In the genomic region with DNA sequence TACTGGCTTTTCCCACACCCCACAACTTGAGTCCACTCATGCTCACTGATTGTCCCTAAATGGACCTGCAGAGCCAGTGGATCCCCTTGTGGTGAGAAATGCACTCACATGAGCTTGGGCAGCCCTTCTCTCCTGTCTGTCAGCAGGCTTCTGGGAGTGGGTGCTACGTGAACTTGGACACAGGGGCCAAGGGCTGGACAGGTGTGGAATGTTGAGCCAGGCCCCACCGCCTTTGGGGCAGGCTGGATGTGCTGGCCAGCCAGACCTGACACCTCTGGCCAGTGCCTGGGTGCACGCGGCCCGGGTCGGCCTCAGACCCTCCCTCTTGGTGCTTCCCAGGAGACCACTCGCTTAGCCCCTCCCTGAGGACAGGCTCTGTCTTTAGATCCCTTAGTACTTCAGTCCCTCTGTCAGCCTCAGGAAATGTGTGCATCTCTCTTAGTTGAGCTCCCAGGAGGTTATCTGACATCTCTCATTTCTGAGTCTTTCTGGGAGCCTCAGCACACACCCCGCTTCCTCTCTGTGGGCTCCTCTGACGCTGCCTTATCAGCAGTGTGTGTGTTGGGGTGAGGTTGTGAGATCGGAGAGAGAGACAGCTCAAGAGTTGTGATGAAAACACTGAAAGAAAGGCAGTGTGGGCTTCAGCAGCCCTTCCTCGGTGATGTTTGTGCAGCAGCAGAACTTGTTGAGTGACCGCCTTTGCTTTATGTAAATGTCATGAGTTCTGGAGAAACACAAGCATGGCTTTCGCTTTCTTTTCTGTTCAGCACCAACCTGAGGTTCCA, we compare ENCODE assay signal across 8 cellular contexts.
A peak's percentile ranks its signal among the peaks of the same experiment; 100 is the strongest.
DNase-seq lines count a peak whose midpoint lies in the region; ATAC-seq and TF ChIP-seq lines count a peak whose summit lies in the region.

No MANE protein-coding gene starts in this region.

- 65% methylated on average over 13 of the region's 13 CpGs for WGBS in smooth muscle cell (ENCODE audit: low lambda C conversion rate)

- no peak overlapping the region for H2AFZ ChIP-seq in smooth muscle cell (ENCODE audit: low read depth)

- POLR2A ChIA-PET in AG04450 (lab: Yijun Ruan, JAX): interaction anchor here (0.6 kb wide), 1 partner anchor 299 kb away, joined by 3 read pairs; no protein-coding TSS in a partner anchor

- TF ChIP-seq CTCF in AG04450 (IDR thresholded peaks at IDR 0.05; ENCODE audit: low read depth, low read length) (peak; percentile 42), smooth muscle cell (IDR thresholded peaks at IDR 0.05; ENCODE audit: borderline replicate concordance, insufficient read depth, poor library complexity, severe bottlenecking) (peak; percentile 16)

- no peaks in the 10 kb centered on the region for H3K79me2 ChIP-seq in smooth muscle cell (ENCODE audit: low read depth)

- no peaks in the 10 kb centered on the region for H3K4me1 ChIP-seq in endocrine pancreas (ENCODE audit: control insufficient read depth, insufficient read depth, low read length)
- H3K4me1 ChIP-seq in smooth muscle cell (ENCODE audit: low read depth): no peaks in the 10 kb centered on the region

- no peak overlapping the region for H3K27ac ChIP-seq in AG04450 (ENCODE audit: low read depth, low read length)
- H3K27ac ChIP-seq in smooth muscle cell (ENCODE audit: low read depth): no peak overlapping the region

- no peaks in the 10 kb centered on the region for H3K9me3 ChIP-seq in AG04450 (ENCODE audit: control insufficient read depth, insufficient read depth, low read length)
- H3K9me3 ChIP-seq in endocrine pancreas (ENCODE audit: control insufficient read depth, low read length): no peaks in the 10 kb centered on the region
- no peaks in the 10 kb centered on the region for H3K9me3 ChIP-seq in smooth muscle cell (replicated peaks; ENCODE audit: low read depth)

- H3K4me3 ChIP-seq in AG04450 (ENCODE audit: low read depth, low read length) (no peak overlapping the region), endocrine pancreas (ENCODE audit: control insufficient read depth, insufficient read depth, low read length) (peak overlapping the region; percentile 14), smooth muscle cell (no peak overlapping the region)

- no peak for DNase-seq in AG04450 (ENCODE audit: low read depth, low spot score)
- DNase-seq in activated CD4-positive, alpha-beta T cell treated with anti-CD3 and anti-CD28 coated beads for 1 hour: peak; percentile 42
- DNase-seq in smooth muscle cell (lab: John Stamatoyannopoulos, UW; ENCODE audit: unreplicated experiment): no peak
- DNase-seq in NCI-H446 (lab: John Stamatoyannopoulos, UW): no peak
- no peak for DNase-seq in NCI-H128 (lab: John Stamatoyannopoulos, UW; ENCODE audit: unreplicated experiment)

- CTCF ChIA-PET in AG04450 (lab: Charles Lee): no interaction called here

- H3F3A ChIP-seq in smooth muscle cell (ENCODE audit: low read depth): no peaks in the 10 kb centered on the region

- ATAC-seq in HG03342 (IDR thresholded peaks at IDR 0.05; ENCODE audit: unreplicated experiment): peak; percentile 67

- H3K36me3 ChIP-seq in endocrine pancreas (ENCODE audit: control insufficient read depth, insufficient read depth, low read length): no peaks in the 10 kb centered on the region
- no peaks in the 10 kb centered on the region for H3K36me3 ChIP-seq in smooth muscle cell (ENCODE audit: low read depth)

- H3K4me2 ChIP-seq in smooth muscle cell: peak overlapping the region; percentile 13

- peaks cover 9% of the 10 kb centered on the region for H3K27me3 ChIP-seq in AG04450 (ENCODE audit: control insufficient read depth, insufficient read depth, low read length)
- H3K27me3 ChIP-seq in endocrine pancreas (ENCODE audit: control insufficient read depth, insufficient read depth, low read length): no peaks in the 10 kb centered on the region
- no peaks in the 10 kb centered on the region for H3K27me3 ChIP-seq in smooth muscle cell (ENCODE audit: low read depth)

- peak; percentile 62 for TF ChIP-seq POLR2A in GM19099 (IDR thresholded peaks at IDR 0.05; ENCODE audit: extremely low read depth, insufficient read length, low read depth)

- H3K9ac ChIP-seq in endocrine pancreas (ENCODE audit: control insufficient read depth, insufficient read depth, low read length): no peak overlapping the region
- no peak overlapping the region for H3K9ac ChIP-seq in smooth muscle cell (ENCODE audit: low read depth)

- H4K20me1 ChIP-seq in smooth muscle cell (ENCODE audit: low read depth): no peaks in the 10 kb centered on the region
